Comparison of ENCODE assay signal across 8 cellular contexts in the genomic region with DNA sequence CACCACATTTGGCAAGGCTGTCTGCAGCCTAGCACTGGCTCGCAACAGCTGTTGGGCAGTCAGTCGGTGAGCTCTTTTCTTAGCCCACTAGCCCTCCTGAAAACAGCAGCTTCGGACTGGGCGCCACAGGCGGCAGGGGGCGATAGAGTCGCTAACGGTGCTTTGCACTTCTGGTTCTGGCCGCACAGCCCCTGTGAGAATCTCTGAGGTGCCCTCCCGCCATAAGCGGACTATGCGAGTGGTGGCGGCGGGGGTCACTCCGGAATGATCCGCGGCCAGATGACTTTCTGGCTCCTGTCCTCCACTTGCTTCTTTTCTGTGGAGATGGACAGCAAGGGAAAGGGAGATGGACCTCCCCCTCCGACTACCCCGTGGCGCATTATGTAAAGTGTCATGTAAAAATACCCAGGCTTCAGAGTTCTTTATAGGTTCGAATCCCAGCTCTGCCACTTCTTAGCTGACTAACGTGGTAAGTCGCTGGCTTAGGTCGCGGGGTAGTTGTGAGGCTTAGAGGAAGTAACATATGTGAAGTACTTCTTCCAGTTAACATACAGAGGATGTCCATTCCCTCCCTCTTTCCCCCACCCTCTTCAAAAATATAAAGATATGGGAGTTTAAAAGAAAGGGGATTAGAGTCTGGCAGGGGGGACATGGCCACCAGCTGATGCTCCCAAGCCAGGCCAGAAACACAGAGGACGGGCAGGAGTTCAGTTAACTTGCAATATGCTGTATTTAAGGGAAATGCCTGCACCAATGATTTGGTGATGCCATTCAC.
DNase-seq lines count a peak whose midpoint lies in the region; ATAC-seq and TF ChIP-seq lines count a peak whose summit lies in the region.

No MANE protein-coding gene starts in this region.

- H3K4me1 Mint-ChIP-seq in stimulated activated naive CD8-positive, alpha-beta T cell treated with anti-CD3 and anti-CD28 coated beads, Interleukin-15, amount 100 ng/mL, for 72 hours, result no peaks in the 10 kb centered on the region

- ATAC-seq in stimulated activated naive CD8-positive, alpha-beta T cell treated with anti-CD3 and anti-CD28 coated beads, Interleukin-15, amount 100 ng/mL, for 72 hours, result peak; percentile 66
- ATAC-seq in GM21447 (IDR thresholded peaks at IDR 0.05; ENCODE audit: unreplicated experiment), result no peak

- H3K27me3 Mint-ChIP-seq in stimulated activated naive CD8-positive, alpha-beta T cell treated with anti-CD3 and anti-CD28 coated beads, Interleukin-15, amount 100 ng/mL, for 72 hours, result peaks cover 44% of the 10 kb centered on the region

- no peak for TF ChIP-seq CTCF in GM20000 (IDR thresholded peaks at IDR 0.05; ENCODE audit: extremely low read depth, missing control alignments)

- H3K27ac Mint-ChIP-seq in stimulated activated naive CD8-positive, alpha-beta T cell treated with anti-CD3 and anti-CD28 coated beads, Interleukin-15, amount 100 ng/mL, for 72 hours, result no peak overlapping the region

- peak; percentile 27 for DNase-seq in DMS 273 treated with DMSO at 0.1 percent for 48 hours (lab: John Stamatoyannopoulos, UW)
- peak; percentile 26 for DNase-seq in GM20000 (ENCODE audit: low spot score)
- DNase-seq in NCI-H510A treated with DMSO at 0.1 percent for 48 hours (lab: John Stamatoyannopoulos, UW), result peak; percentile 47
- peak; percentile 41 for DNase-seq in globus pallidus (ENCODE audit: low spot score)
- DNase-seq in stimulated activated naive CD8-positive, alpha-beta T cell treated with anti-CD3 and anti-CD28 coated beads, Interleukin-15, amount 100 ng/mL, for 72 hours, result peak; percentile 20 to 22
- DNase-seq in DMS79 treated with DMSO at 0.1 percent for 48 hours (lab: John Stamatoyannopoulos, UW), result no peak
- no peak for DNase-seq in activated CD8-positive, alpha-beta memory T cell treated with anti-CD3 and anti-CD28 coated beads for 24 hours

- no peaks in the 10 kb centered on the region for H3K9me3 Mint-ChIP-seq in stimulated activated naive CD8-positive, alpha-beta T cell treated with anti-CD3 and anti-CD28 coated beads, Interleukin-15, amount 100 ng/mL, for 72 hours

- no peak overlapping the region for H3K4me3 Mint-ChIP-seq in stimulated activated naive CD8-positive, alpha-beta T cell treated with anti-CD3 and anti-CD28 coated beads, Interleukin-15, amount 100 ng/mL, for 72 hours

Comparison
In these comparisons a context has a peak if more than half of its experiments do, and no peak if none do; other contexts are left out.
1. DNase-seq: peak in DMS 273 treated with DMSO at 0.1 percent for 48 hours (single experiment), GM20000 (single experiment), NCI-H510A treated with DMSO at 0.1 percent for 48 hours (single experiment), globus pallidus (single experiment) and stimulated activated naive CD8-positive, alpha-beta T cell treated with anti-CD3 and anti-CD28 coated beads, Interleukin-15, amount 100 ng/mL, for 72 hours (2 of 2); none in DMS79 treated with DMSO at 0.1 percent for 48 hours (single experiment) and activated CD8-positive, alpha-beta memory T cell treated with anti-CD3 and anti-CD28 coated beads for 24 hours (single experiment).